13 cellular contexts compared by ENCODE assay signal in genomic region chr6:167567142-167568033, GRCh38.
DNase-seq lines count a peak whose midpoint lies in the region; ATAC-seq and TF ChIP-seq lines count a peak whose summit lies in the region.
"Had no signal": no experiment of that assay in that cellular context is flagged by ENCODE, and none has a peak within 500 bp of the region (broad histone marks: within the 10 kb centered on the region; RNA-seq: fewer than 3 reads in every experiment).

No MANE protein-coding gene starts in this region.

- ATAC-seq in lung (ENCODE audit: insufficient read depth, low FRiP score) (no peak), HG02938 (IDR thresholded peaks at IDR 0.05; ENCODE audit: unreplicated experiment) (no peak), HG03378 (IDR thresholded peaks at IDR 0.05; ENCODE audit: unreplicated experiment) (no peak), HG02970 (IDR thresholded peaks at IDR 0.05; ENCODE audit: low FRiP score, unreplicated experiment) (no peak)

- TF ChIP-seq CTCF in esophagus muscularis mucosa (IDR thresholded peaks at IDR 0.05) (no peak), lung (IDR thresholded peaks at IDR 0.05; ENCODE audit: control extremely low read depth, extremely low read depth) (no peak), testis (IDR thresholded peaks at IDR 0.05) (no peak)

- intact Hi-C loops in esophagus muscularis mucosa (cut with DNase I) (no loop called here), testis (cut with DNase I; ENCODE audit: low total_unique reads) (no loop called here)

- no peak for TF ChIP-seq POLR2A in esophagus muscularis mucosa (IDR thresholded peaks at IDR 0.05; ENCODE audit: low read depth)
- no peak for TF ChIP-seq POLR2A in testis (IDR thresholded peaks at IDR 0.05)

- H3K9me3 ChIP-seq in esophagus muscularis mucosa: no peaks in the 10 kb centered on the region
- no peaks in the 10 kb centered on the region for H3K9me3 ChIP-seq in lung (ENCODE audit: control insufficient read depth in 2 of 2, insufficient read depth in 1 of 2, low read length in 1 of 2)
- H3K9me3 ChIP-seq in testis: no peaks in the 10 kb centered on the region

- DNase-seq in M059J (ENCODE audit: low read depth) (peak; percentile 62), esophagus muscularis mucosa (ENCODE audit: extremely low spot score) (peak; percentile 62), lung (ENCODE audit: low spot score) (peak; percentile 27), testis (peak; percentile 76), NCI-H1930 (lab: John Stamatoyannopoulos, UW) (no peak)
- DNase-seq: activated B cell treated with CpG ODN at 0.5 μM for 24 hours; activated CD8-positive, alpha-beta memory T cell treated with anti-CD3 and anti-CD28 coated beads, Interleukin-2, amount 50 U/mL, for 4 hours; DMS153; MV-4-11; NCI-H2171 treated with DMSO at 0.1 percent for 48 hours had no signal

- WGBS in esophagus muscularis mucosa: 78% methylated on average over 11 of the region's 26 CpGs
- WGBS in lung, 2 donors: 86 to 87% methylated on average over 26 of the region's 26 CpGs
- 56 to 63% methylated on average over 19 to 26 of the region's 26 CpGs for WGBS in testis, 2 donors

- no peak for TF ChIP-seq EP300 in esophagus muscularis mucosa (IDR thresholded peaks at IDR 0.05)

- no peak overlapping the region for H3K27ac ChIP-seq in esophagus muscularis mucosa (replicated peaks in 1 of 4)
- no peak overlapping the region for H3K27ac ChIP-seq in lung (ENCODE audit: low read depth in 1 of 2, low read length in 1 of 2)
- H3K27ac ChIP-seq in testis: peak overlapping the region in 1 of 2 donors; percentile 74

- H3K36me3 ChIP-seq in esophagus muscularis mucosa (no peaks in the 10 kb centered on the region), lung (ENCODE audit: control insufficient read depth in 2 of 2, insufficient read depth in 2 of 2, low read length in 2 of 2) (no peaks in the 10 kb centered on the region), testis (ENCODE audit: low read depth, missing control alignments) (no peaks in the 10 kb centered on the region)

- H3K4me1 ChIP-seq in esophagus muscularis mucosa (peaks cover 4 to 17% (median 11%) of the 10 kb centered on the region in 4 donors), lung (ENCODE audit: control insufficient read depth in 2 of 2, insufficient read depth in 2 of 2, low read length in 2 of 2) (peaks cover 0 to 14% of the 10 kb centered on the region in 2 donors), testis (peaks cover 35% of the 10 kb centered on the region)

- H3K27me3 ChIP-seq in esophagus muscularis mucosa: no peaks in the 10 kb centered on the region
- H3K27me3 ChIP-seq in lung (ENCODE audit: control insufficient read depth, insufficient read depth): no peaks in the 10 kb centered on the region
- no peaks in the 10 kb centered on the region for H3K27me3 ChIP-seq in testis

- no peak overlapping the region for H3K4me3 ChIP-seq in esophagus muscularis mucosa
- no peak overlapping the region for H3K4me3 ChIP-seq in lung
- no peak overlapping the region for H3K4me3 ChIP-seq in testis

Comparison
In these comparisons a context has a peak if more than half of its experiments do, and no peak if none do; other contexts are left out.
1. DNase-seq: peak in M059J (single experiment), esophagus muscularis mucosa (single experiment), lung (single experiment) and testis (single experiment); none in NCI-H1930 (0 of 2).